ENCODE assay signal across 10 cellular contexts in the genomic region with DNA sequence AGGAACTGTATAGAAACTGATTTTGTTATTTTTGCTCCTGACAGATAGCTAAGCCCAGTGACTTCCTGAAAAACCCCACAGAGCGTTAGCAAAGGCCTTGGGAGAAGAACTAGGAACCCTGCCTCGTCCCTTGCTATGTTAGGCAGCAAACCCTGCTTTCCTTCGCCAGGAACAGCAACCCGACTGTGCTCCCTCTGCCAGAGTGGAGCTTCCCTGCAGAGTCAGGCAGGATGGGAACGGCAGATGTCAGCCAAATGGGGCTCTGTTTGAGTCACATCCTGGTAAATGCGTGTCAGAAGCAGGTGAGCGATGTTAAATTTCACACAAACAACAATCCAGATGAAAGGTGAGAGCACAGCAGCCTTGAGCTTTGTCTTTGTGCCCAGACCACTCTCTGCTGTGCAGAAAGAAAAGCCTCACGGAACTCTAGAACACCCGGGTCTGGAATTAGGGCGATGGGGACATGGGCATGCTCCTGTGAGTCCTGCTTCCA.
DNase-seq lines count a peak whose midpoint lies in the region; ATAC-seq, FAIRE-seq and TF ChIP-seq lines count a peak whose summit lies in the region.
"Had no signal": no experiment of that assay in that cellular context is flagged by ENCODE, and none has a peak within 500 bp of the region (broad histone marks: within the 10 kb centered on the region; RNA-seq: fewer than 3 reads in every experiment).

No MANE protein-coding gene starts in this region.

- H2BK120ac ChIP-seq in H1 (replicated peaks; ENCODE audit: low read depth, low read length), result no peak overlapping the region

- no peak overlapping the region for H4K8ac ChIP-seq in H1 (ENCODE audit: extremely low read depth, insufficient read depth, low read length)

- no peaks in the 10 kb centered on the region for H3K36me3 ChIP-seq in H1 (ENCODE audit: control insufficient read depth in 2 of 4, insufficient read depth in 4 of 4, low read length in 3 of 4)

- no peaks in the 10 kb centered on the region for H3K79me2 ChIP-seq in H1 (ENCODE audit: control insufficient read depth in 1 of 2, insufficient read depth in 2 of 2, low read length in 2 of 2)

- TF ChIP-seq CTCF in H1 (IDR thresholded peaks at IDR 0.05; ENCODE audit: control extremely low read depth in 1 of 3, insufficient read depth in 1 of 3, low read depth in 1 of 3, low read length in 3 of 3), result no peak

- H3K4me2 ChIP-seq in H1 (ENCODE audit: insufficient read depth in 1 of 2, low read depth in 2 of 2, low read length in 2 of 2), result no peak overlapping the region

- POLR2A ChIA-PET in H1 (lab: Charles Lee; ENCODE audit: partially characterized antibody), result no interaction called here

- no peak overlapping the region for H3K56ac ChIP-seq in H1 (replicated peaks; ENCODE audit: insufficient read length, low read depth, low read length)

- no peak overlapping the region for H3K4me3 ChIP-seq in H1 (ENCODE audit: extremely low read depth in 1 of 4, insufficient read depth in 2 of 4, low read depth in 3 of 4, low read length in 4 of 4)

- H3K18ac ChIP-seq in H1 (ENCODE audit: extremely low read depth, low read length), result peak overlapping the region; percentile 25; the same call in 1 of the 2 replicates

- H4K5ac ChIP-seq in H1 (ENCODE audit: insufficient read length, low read depth, low read length), result no peak overlapping the region

- no peak overlapping the region for H4K91ac ChIP-seq in H1 (replicated peaks; ENCODE audit: insufficient read length, low read length)

- H2BK5ac ChIP-seq in H1 (ENCODE audit: low read depth, low read length), result no peak overlapping the region

- H3K14ac ChIP-seq in H1 (ENCODE audit: insufficient read length), result no peak overlapping the region

- DNase-seq in DMS 273 (lab: John Stamatoyannopoulos, UW; ENCODE audit: unreplicated experiment) (peak; percentile 41), DMS 273 treated with DMSO at 0.1 percent for 48 hours (lab: John Stamatoyannopoulos, UW) (no peak), NCI-H69 (lab: John Stamatoyannopoulos, UW) (peak; percentile 91), H1 (ENCODE audit: low read depth in 1 of 2, low spot score in 2 of 2) (no peak), sciatic nerve (ENCODE audit: low spot score) (no peak), NCI-H1694 treated with DMSO at 0.1 percent for 48 hours (lab: John Stamatoyannopoulos, UW) (no peak), D341Med (ENCODE audit: low spot score) (no peak)
- DNase-seq: MM.1S had no signal

- no peak overlapping the region for H3K4ac ChIP-seq in H1 (replicated peaks; ENCODE audit: insufficient read length, low read depth, low read length)

- no peak overlapping the region; a peak in 1 of 7 replicates for H3K9ac ChIP-seq in H1 (replicated peaks in 1 of 4; ENCODE audit: extremely low read depth in 1 of 4, low read depth in 3 of 4, low read length in 3 of 4)

- H2BK15ac ChIP-seq in H1 (ENCODE audit: low read length), result no peak overlapping the region

- H3K27me3 ChIP-seq in H1 (replicated peaks in 1 of 4; ENCODE audit: control insufficient read depth in 3 of 4, extremely low read depth in 1 of 4, insufficient read depth in 3 of 4, low read length in 3 of 4), result no peaks in the 10 kb centered on the region

- H3K23me2 ChIP-seq in H1 (ENCODE audit: low read depth, low read length), result no peaks in the 10 kb centered on the region

- no peak overlapping the region for H3K27ac ChIP-seq in H1 (ENCODE audit: low read depth, low read length)
- H3K27ac ChIP-seq: 22Rv1 had no signal

- no peak overlapping the region for H2BK12ac ChIP-seq in H1 (ENCODE audit: low read depth, low read length)

- H2AK5ac ChIP-seq in H1 (ENCODE audit: low read depth, low read length), result no peak overlapping the region

- peak overlapping the region; percentile 78 for H2AFZ ChIP-seq in H1 (ENCODE audit: low read length)

- H3K23ac ChIP-seq in H1 (ENCODE audit: insufficient read length), result no peak overlapping the region

- intact Hi-C loops in sciatic nerve (cut with DNase I), result no loop called here

- no peaks in the 10 kb centered on the region for H3K4me1 ChIP-seq in H1 (replicated peaks in 1 of 4; ENCODE audit: control insufficient read depth in 3 of 4, insufficient read depth in 4 of 4, low read length in 3 of 4)

- CTCF ChIA-PET in H1 (lab: Charles Lee; ENCODE audit: partially characterized antibody), result interaction anchor here (0.6 to 2.4 kb wide), 4 partner anchors 10 to 1310 kb away, joined by 3 to 10 read pairs (median 3); no protein-coding TSS in a partner anchor

- H3K79me1 ChIP-seq in H1 (ENCODE audit: low read depth, low read length), result no peaks in the 10 kb centered on the region

- H2BK20ac ChIP-seq in H1 (ENCODE audit: low read length), result no peak overlapping the region

- no peak for TF ChIP-seq EP300 in H1 (IDR thresholded peaks at IDR 0.05; ENCODE audit: borderline replicate concordance in 1 of 2, low read depth in 2 of 2, low read length in 2 of 2)

- no peak for TF ChIP-seq POLR2A in H1 (IDR thresholded peaks at IDR 0.05; ENCODE audit: control extremely low read depth in 1 of 2, low read depth in 2 of 2, low read length in 2 of 2)

- WGBS in H1 (ENCODE audit: extremely low coverage in 1 of 2, insufficient coverage in 1 of 2, insufficient read length in 1 of 2, insufficient replicate concordance in 2 of 2, low coverage in 1 of 2, low lambda C conversion rate in 2 of 2, missing lambda C conversion rate in 1 of 2), 2 experiments, result 77% methylated on average over 10 of the region's 10 CpGs; no CpG with 5 or more reads in 1 of the 2 experiments

- no peak for TF ChIP-seq RAD21 in H1 (IDR thresholded peaks at IDR 0.05 in 1 of 2, conservative IDR thresholded peaks at IDR 0.05 in 1 of 2; ENCODE audit: low read depth in 2 of 2, low read length in 2 of 2)

- FAIRE-seq in H1 (lab: Jason Lieb, UNC), result no peak

- no peaks in the 10 kb centered on the region for H4K20me1 ChIP-seq in H1 (replicated peaks in 1 of 2; ENCODE audit: control insufficient read depth in 1 of 2, insufficient read depth in 2 of 2, low read length in 2 of 2)

- no peaks in the 10 kb centered on the region for H3K9me3 ChIP-seq in H1 (ENCODE audit: insufficient read depth in 2 of 2, low read depth in 1 of 2, low read length in 1 of 2)

- ATAC-seq in sciatic nerve, result peak; percentile 84
- ATAC-seq in HG03520 (IDR thresholded peaks at IDR 0.05; ENCODE audit: unreplicated experiment), result no peak

TF ChIP-seq in H1, 55 proteins besides CTCF, POLR2A, EP300 and RAD21:
- TF ChIP-seq CEBPB (IDR thresholded peaks at IDR 0.05; ENCODE audit: low read depth, low read length), result no peak
- no peak for TF ChIP-seq CBX8 (IDR thresholded peaks at IDR 0.05; ENCODE audit: borderline replicate concordance, low read depth, low read length)
- no peak for TF ChIP-seq EZH2 (IDR thresholded peaks at IDR 0.05; ENCODE audit: low read depth, low read length, severe bottlenecking)
- no peak for TF ChIP-seq CHD2 (IDR thresholded peaks at IDR 0.05; ENCODE audit: low read length)
- TF ChIP-seq SIX5 (IDR thresholded peaks at IDR 0.05; ENCODE audit: low read depth, low read length), result no peak

Comparison
In these comparisons a context has a peak if more than half of its experiments do, and no peak if none do; other contexts are left out.
1. DNase-seq: peak in DMS 273 (single experiment) and NCI-H69 (single experiment); none in DMS 273 treated with DMSO at 0.1 percent for 48 hours (single experiment), H1 (0 of 2), sciatic nerve (single experiment), NCI-H1694 treated with DMSO at 0.1 percent for 48 hours (single experiment) and D341Med (single experiment).